In genomic region chr10:123150986-123151738, GRCh38 we compare ENCODE assay signal across 1 cellular context.
TF ChIP-seq lines count a peak whose summit lies in the region.

No MANE protein-coding gene starts in this region.

TF ChIP-seq in GM23338, 12 proteins besides CTCF, POLR2A, EP300 and RAD21 (continued from another document):
- TF ChIP-seq STAT1 (IDR thresholded peaks at IDR 0.05; ENCODE audit: unreplicated experiment) (no peak), ZNF331 (CRISPR knock-in tag; IDR thresholded peaks at IDR 0.05; ENCODE audit: low read depth) (no peak), EZH2 (IDR thresholded peaks at IDR 0.05; ENCODE audit: low read depth, unreplicated experiment) (no peak)
- TF ChIP-seq, protein P1, sequence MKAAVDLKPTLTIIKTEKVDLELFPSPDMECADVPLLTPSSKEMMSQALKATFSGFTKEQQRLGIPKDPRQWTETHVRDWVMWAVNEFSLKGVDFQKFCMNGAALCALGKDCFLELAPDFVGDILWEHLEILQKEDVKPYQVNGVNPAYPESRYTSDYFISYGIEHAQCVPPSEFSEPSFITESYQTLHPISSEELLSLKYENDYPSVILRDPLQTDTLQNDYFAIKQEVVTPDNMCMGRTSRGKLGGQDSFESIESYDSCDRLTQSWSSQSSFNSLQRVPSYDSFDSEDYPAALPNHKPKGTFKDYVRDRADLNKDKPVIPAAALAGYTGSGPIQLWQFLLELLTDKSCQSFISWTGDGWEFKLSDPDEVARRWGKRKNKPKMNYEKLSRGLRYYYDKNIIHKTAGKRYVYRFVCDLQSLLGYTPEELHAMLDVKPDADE (IDR thresholded peaks at IDR 0.05), result peak; percentile 39
- TF ChIP-seq, protein P2, sequence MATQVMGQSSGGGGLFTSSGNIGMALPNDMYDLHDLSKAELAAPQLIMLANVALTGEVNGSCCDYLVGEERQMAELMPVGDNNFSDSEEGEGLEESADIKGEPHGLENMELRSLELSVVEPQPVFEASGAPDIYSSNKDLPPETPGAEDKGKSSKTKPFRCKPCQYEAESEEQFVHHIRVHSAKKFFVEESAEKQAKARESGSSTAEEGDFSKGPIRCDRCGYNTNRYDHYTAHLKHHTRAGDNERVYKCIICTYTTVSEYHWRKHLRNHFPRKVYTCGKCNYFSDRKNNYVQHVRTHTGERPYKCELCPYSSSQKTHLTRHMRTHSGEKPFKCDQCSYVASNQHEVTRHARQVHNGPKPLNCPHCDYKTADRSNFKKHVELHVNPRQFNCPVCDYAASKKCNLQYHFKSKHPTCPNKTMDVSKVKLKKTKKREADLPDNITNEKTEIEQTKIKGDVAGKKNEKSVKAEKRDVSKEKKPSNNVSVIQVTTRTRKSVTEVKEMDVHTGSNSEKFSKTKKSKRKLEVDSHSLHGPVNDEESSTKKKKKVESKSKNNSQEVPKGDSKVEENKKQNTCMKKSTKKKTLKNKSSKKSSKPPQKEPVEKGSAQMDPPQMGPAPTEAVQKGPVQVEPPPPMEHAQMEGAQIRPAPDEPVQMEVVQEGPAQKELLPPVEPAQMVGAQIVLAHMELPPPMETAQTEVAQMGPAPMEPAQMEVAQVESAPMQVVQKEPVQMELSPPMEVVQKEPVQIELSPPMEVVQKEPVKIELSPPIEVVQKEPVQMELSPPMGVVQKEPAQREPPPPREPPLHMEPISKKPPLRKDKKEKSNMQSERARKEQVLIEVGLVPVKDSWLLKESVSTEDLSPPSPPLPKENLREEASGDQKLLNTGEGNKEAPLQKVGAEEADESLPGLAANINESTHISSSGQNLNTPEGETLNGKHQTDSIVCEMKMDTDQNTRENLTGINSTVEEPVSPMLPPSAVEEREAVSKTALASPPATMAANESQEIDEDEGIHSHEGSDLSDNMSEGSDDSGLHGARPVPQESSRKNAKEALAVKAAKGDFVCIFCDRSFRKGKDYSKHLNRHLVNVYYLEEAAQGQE (IDR thresholded peaks at IDR 0.05; ENCODE audit: unreplicated experiment), result no peak
